Comparison of ENCODE assay signal across 25 cellular contexts in the genomic region with DNA sequence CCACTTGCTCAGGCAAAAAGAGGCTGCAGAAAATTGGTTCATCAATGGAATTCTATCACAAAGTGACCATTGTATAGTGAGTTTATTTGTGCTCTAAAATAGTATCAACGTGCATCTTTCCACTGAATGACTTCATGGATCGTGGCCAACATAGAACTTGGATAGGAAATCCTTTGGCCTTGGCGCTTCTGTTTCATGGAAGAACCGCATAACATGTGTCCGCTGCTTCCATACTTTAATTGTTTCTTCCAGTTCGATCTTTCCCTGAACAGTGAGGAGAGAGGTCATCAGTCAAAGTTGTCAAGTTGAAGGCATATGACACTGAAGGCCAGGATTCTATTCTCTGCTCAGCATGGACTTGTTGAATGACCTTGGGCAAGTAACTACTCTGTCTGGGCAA. TPM values are rescaled to one million over a fixed set of nuclear protein-coding genes. Genes with fewer than 3 reads are reported as not detected.
DNase-seq lines count a peak whose midpoint lies in the region; ATAC-seq, FAIRE-seq and TF ChIP-seq lines count a peak whose summit lies in the region.
"Had no signal": no experiment of that assay in that cellular context is flagged by ENCODE, and none has a peak within 500 bp of the region (broad histone marks: within the 10 kb centered on the region; RNA-seq: fewer than 3 reads in every experiment).

No MANE protein-coding gene starts in this region.

- WGBS in heart right ventricle, 2 donors, result 47 to 49% methylated on average over 6 of the region's 6 CpGs

- dilution Hi-C loops in endothelial cell of umbilical vein (cut with MboI; ENCODE audit: extremely low pct_ligation_motif_present, low sequenced_read_pairs), result no loop called here

- no peak for FAIRE-seq in endothelial cell of umbilical vein (lab: Jason Lieb, UNC)
- no peak for FAIRE-seq in RCC 7860 (lab: Jason Lieb, UNC)
- FAIRE-seq: GM18507, HepG2 had no signal

- H3K9me1 ChIP-seq in endothelial cell of umbilical vein (replicated peaks; ENCODE audit: control insufficient read depth, extremely low read depth, insufficient read depth, low read length), result no peaks in the 10 kb centered on the region

- H3K4me3 ChIP-seq in heart right ventricle (no peak overlapping the region), endothelial cell of umbilical vein (replicated peaks in 1 of 3; ENCODE audit: insufficient read depth in 1 of 3, low read depth in 1 of 3, low read length in 3 of 3) (no peak overlapping the region), skeletal muscle tissue (ENCODE audit: low read length in 3 of 3) (no peak overlapping the region), dorsolateral prefrontal cortex (no peak overlapping the region)
- H3K4me3 ChIP-seq: BLaER1 treated with 17β-estradiol and CSF1 and Interleukin-3, amounts not matched to agents 10 nM and 100 nM; GM23248; PC-9 had no signal

- H3K9ac ChIP-seq in endothelial cell of umbilical vein (replicated peaks; ENCODE audit: extremely low read depth, insufficient read depth, low read length) (no peak overlapping the region), skeletal muscle tissue (ENCODE audit: low read depth in 1 of 3, low read length in 3 of 3) (no peak overlapping the region)
- H3K9ac ChIP-seq: BLaER1 treated with 17β-estradiol and CSF1 and Interleukin-3, amounts not matched to agents 10 nM and 100 nM; GM23248 had no signal

- no peak overlapping the region for H3K4me2 ChIP-seq in endothelial cell of umbilical vein (ENCODE audit: insufficient read depth, low read length)
- H3K4me2 ChIP-seq: BLaER1 treated with 17β-estradiol and CSF1 and Interleukin-3, amounts not matched to agents 10 nM and 100 nM; PC-9 had no signal

- TF ChIP-seq POLR2A in endothelial cell of umbilical vein (IDR thresholded peaks at IDR 0.05; ENCODE audit: low read depth, low read length), result no peak

- H3K4me1 ChIP-seq in heart right ventricle (peaks cover 3 to 74% (median 44%) of the 10 kb centered on the region in 9 donors), endothelial cell of umbilical vein (ENCODE audit: control insufficient read depth, extremely low read depth, insufficient read depth, low read length) (peaks cover 2% of the 10 kb centered on the region), skeletal muscle tissue (ENCODE audit: control insufficient read depth in 3 of 3, insufficient read depth in 3 of 3, low read length in 3 of 3) (peaks cover 18 to 45% (median 21%) of the 10 kb centered on the region in 3 donors)

- H3K27ac ChIP-seq in heart right ventricle (peak overlapping the region in 6 of 10 donors; percentile 14 to 46 (median 22)), endothelial cell of umbilical vein (ENCODE audit: insufficient read depth, low read depth, low read length) (no peak overlapping the region), skeletal muscle tissue (ENCODE audit: low read depth, low read length) (peak overlapping the region; percentile 8), dorsolateral prefrontal cortex (peak overlapping the region in 5 of 59 donors; percentile 25 to 56 (median 43))
- H3K27ac ChIP-seq: 22Rv1; BLaER1 treated with 17β-estradiol and CSF1 and Interleukin-3, amounts not matched to agents 10 nM and 100 nM; GM23248; HL-60; PC-9; RWPE1 had no signal

- H3K79me2 ChIP-seq in endothelial cell of umbilical vein (ENCODE audit: control insufficient read depth, insufficient read depth, low read length), result peaks cover 20% of the 10 kb centered on the region

- H4K20me1 ChIP-seq in endothelial cell of umbilical vein (replicated peaks; ENCODE audit: control insufficient read depth, extremely low read depth, insufficient read depth, low read length), result no peaks in the 10 kb centered on the region

- H3K27me3 ChIP-seq in heart right ventricle (no peaks in the 10 kb centered on the region), endothelial cell of umbilical vein (ENCODE audit: control insufficient read depth in 2 of 2, insufficient read depth in 2 of 2, low read length in 2 of 2) (no peaks in the 10 kb centered on the region), skeletal muscle tissue (ENCODE audit: control insufficient read depth in 3 of 3, insufficient read depth in 3 of 3, low read length in 3 of 3) (no peaks in the 10 kb centered on the region), dorsolateral prefrontal cortex (no peaks in the 10 kb centered on the region)
- H3K27me3 ChIP-seq: BLaER1 treated with 17β-estradiol and CSF1 and Interleukin-3, amounts not matched to agents 10 nM and 100 nM had no signal

- POLR2A ChIA-PET in endothelial cell of umbilical vein (lab: Charles Lee), result no interaction called here

- H3K9me3 ChIP-seq in heart right ventricle (peaks cover 0 to 4% (median 0%) of the 10 kb centered on the region in 11 donors), endothelial cell of umbilical vein (replicated peaks; ENCODE audit: control insufficient read depth, insufficient read depth, low read length) (no peaks in the 10 kb centered on the region), skeletal muscle tissue (ENCODE audit: control insufficient read depth in 3 of 3, low read length in 3 of 3) (no peaks in the 10 kb centered on the region)

- TF ChIP-seq CTCF in heart right ventricle (IDR thresholded peaks at IDR 0.05), result no peak
- TF ChIP-seq CTCF in endothelial cell of umbilical vein (IDR thresholded peaks at IDR 0.05; ENCODE audit: extremely low read depth in 1 of 2, insufficient read depth in 1 of 2, low read depth in 1 of 2, low read length in 2 of 2), result no peak
- no peak for TF ChIP-seq CTCF in dorsolateral prefrontal cortex (IDR thresholded peaks at IDR 0.05 in 54 of 56, conservative IDR thresholded peaks at IDR 0.05 in 2 of 56; ENCODE audit: low read depth in 1 of 56, partially characterized antibody in 56 of 56)

- peaks cover 0 to 67% (median 23%) of the 10 kb centered on the region in 9 donors for H3K36me3 ChIP-seq in heart right ventricle
- H3K36me3 ChIP-seq in endothelial cell of umbilical vein (ENCODE audit: control insufficient read depth in 2 of 2, extremely low read depth in 1 of 2, insufficient read depth in 2 of 2, low read length in 2 of 2), result peaks cover 14 to 18% of the 10 kb centered on the region in 2 experiments
- peaks cover 39 to 50% (median 44%) of the 10 kb centered on the region in 3 donors for H3K36me3 ChIP-seq in skeletal muscle tissue (ENCODE audit: control insufficient read depth in 3 of 3, insufficient read depth in 3 of 3, low read length in 3 of 3)

- DNase-seq in DMS 273 (lab: John Stamatoyannopoulos, UW; ENCODE audit: unreplicated experiment), result peak; percentile 21
- no peak for DNase-seq in DMS 273 treated with DMSO at 0.1 percent for 48 hours (lab: John Stamatoyannopoulos, UW)
- no peak for DNase-seq in heart right ventricle
- no peak for DNase-seq in Right ventricle myocardium superior
- DNase-seq in endothelial cell of umbilical vein (ENCODE audit: low read depth, low spot score), result peak; percentile 62
- no peak for DNase-seq in dorsolateral prefrontal cortex
- no peak for DNase-seq in RCC 7860 (ENCODE audit: low spot score)
- DNase-seq: GDM1, GM23248, H9, KBM-7, NCI-H1092, NCI-H1436 treated with DMSO at 0.1 percent for 48 hours, NCI-H1930, NCI-H2227 treated with DMSO at 0.1 percent for 48 hours, NCI-H510A, NCI-H748 treated with DMSO at 0.1 percent for 48 hours, PC-9 had no signal

- intact Hi-C loops in heart right ventricle (cut with DNase I) (no loop called here), Right ventricle myocardium superior (cut with DNase I) (no loop called here), endothelial cell of umbilical vein (cut with micrococcal nuclease) (no loop called here), dorsolateral prefrontal cortex (cut with DNase I) (no loop called here)

- no peak overlapping the region for H2AFZ ChIP-seq in endothelial cell of umbilical vein (ENCODE audit: low read depth, low read length)
- H2AFZ ChIP-seq: GM23248, PC-9 had no signal

- CTCF ChIA-PET in endothelial cell of umbilical vein (lab: Charles Lee), result no interaction called here

- ATAC-seq in heart right ventricle (no peak), Right ventricle myocardium superior (ENCODE audit: poor library complexity) (no peak)
- ATAC-seq: HepG2 had no signal

- BruUV-seq in endothelial cell of umbilical vein (replicated peaks; lab: Mats Ljungman, UMichigan), result no TSS peak

RNA-seq across cellular contexts. Expression of gene NDUFA6, which starts 4.5 kb away (rescaled TPM):
- total RNA-seq in heart right ventricle (100 to 1,000 TPM; 179 to 344 (median 265) TPM), Right ventricle myocardium superior (298 TPM), endothelial cell of umbilical vein (84.9 and 95.7 TPM in 2 replicates), skeletal muscle tissue (67.8 TPM), dorsolateral prefrontal cortex (10 to 100 TPM; 33.6 to 81.3 (median 55.8) TPM)
- polyA plus RNA-seq in heart right ventricle (100 to 1,000 TPM; 369 to 479 TPM), endothelial cell of umbilical vein (44.4 and 66.1 TPM in 2 replicates)
- polyA plus RNA-seq in endothelial cell of umbilical vein (2011; cell fraction: cytosol; rRNA removed), result 87.8 and 105 TPM in 2 replicates
- polyA plus RNA-seq in endothelial cell of umbilical vein (2011; cell fraction: nucleus; rRNA removed), result 28.6 and 40.5 TPM in 2 replicates
- 80.3 and 138 TPM in 2 replicates for polyA plus RNA-seq in endothelial cell of umbilical vein (2012)
- polyA minus RNA-seq in endothelial cell of umbilical vein, result 17.4 and 26.4 TPM in 2 replicates
- 21.7 TPM for polyA minus RNA-seq in endothelial cell of umbilical vein (2011; cell fraction: cytosol; rRNA and poly(A)+ RNA removed)
- polyA minus RNA-seq in endothelial cell of umbilical vein (2011; cell fraction: nucleus; rRNA and poly(A)+ RNA removed), result 9.0 and 15.1 TPM in 2 replicates

RNA-seq across cellular contexts. Expression of gene SMDT1, which starts 6.6 kb away (rescaled TPM):
- 100 to 1,000 TPM; 111 to 193 (median 128) TPM for total RNA-seq in heart right ventricle
- 100 to 1,000 TPM; 151 to 197 TPM for polyA plus RNA-seq in heart right ventricle
- 179 TPM for total RNA-seq in Right ventricle myocardium superior
- 61.2 and 64.8 TPM in 2 replicates for total RNA-seq in endothelial cell of umbilical vein
- 57.9 and 74.2 TPM in 2 replicates for polyA plus RNA-seq in endothelial cell of umbilical vein
- polyA plus RNA-seq in endothelial cell of umbilical vein (2011; cell fraction: cytosol; rRNA removed), result 63.3 and 67.0 TPM in 2 replicates
- 15.9 and 25.6 TPM in 2 replicates for polyA plus RNA-seq in endothelial cell of umbilical vein (2011; cell fraction: nucleus; rRNA removed)
- 45.3 and 54.5 TPM in 2 replicates for polyA plus RNA-seq in endothelial cell of umbilical vein (2012)
- 8.8 and 13.9 TPM in 2 replicates for polyA minus RNA-seq in endothelial cell of umbilical vein
- polyA minus RNA-seq in endothelial cell of umbilical vein (2011; cell fraction: cytosol; rRNA and poly(A)+ RNA removed), result 9.1 TPM
- polyA minus RNA-seq in endothelial cell of umbilical vein (2011; cell fraction: nucleus; rRNA and poly(A)+ RNA removed), result 10.1 and 11.7 TPM in 2 replicates
- 15.1 TPM for total RNA-seq in skeletal muscle tissue
- 100 to 1,000 TPM in 17 of 120 experiments, 10 to 100 TPM in 103; 58.2 to 115 (median 88.2) TPM for total RNA-seq in dorsolateral prefrontal cortex

RNA-seq across cellular contexts. Expression of gene PHETA2, which starts 12.0 kb away (rescaled TPM):
- total RNA-seq in heart right ventricle (1 to 10 TPM; 2.3 to 6.3 (median 2.9) TPM), Right ventricle myocardium superior (4.2 TPM), endothelial cell of umbilical vein (23.4 and 25.4 TPM in 2 replicates), skeletal muscle tissue (19.8 TPM), dorsolateral prefrontal cortex (1 to 10 TPM in 105 of 120 experiments, under 1 TPM in 15; 0.35 to 3.9 (median 1.5) TPM)
- polyA plus RNA-seq in heart right ventricle (1 to 10 TPM; 5.1 to 7.0 TPM), endothelial cell of umbilical vein (29.2 and 29.9 TPM in 2 replicates)
- polyA plus RNA-seq in endothelial cell of umbilical vein (2011; cell fraction: cytosol; rRNA removed), result 25.7 and 31.5 TPM in 2 replicates
- 32.8 and 40.5 TPM in 2 replicates for polyA plus RNA-seq in endothelial cell of umbilical vein (2011; cell fraction: nucleus; rRNA removed)
- 14.7 and 25.4 TPM in 2 replicates for polyA plus RNA-seq in endothelial cell of umbilical vein (2012)
- polyA minus RNA-seq in endothelial cell of umbilical vein, result 15.0 and 15.6 TPM in 2 replicates
- polyA minus RNA-seq in endothelial cell of umbilical vein (2011; cell fraction: cytosol; rRNA and poly(A)+ RNA removed), result 3.5 TPM
- 10.6 and 11.9 TPM in 2 replicates for polyA minus RNA-seq in endothelial cell of umbilical vein (2011; cell fraction: nucleus; rRNA and poly(A)+ RNA removed)
- polyA plus RNA-seq: HepG2 had no signal

RNA-seq across cellular contexts. Expression of gene NAGA, which starts 15.4 kb away (rescaled TPM):
- total RNA-seq in heart right ventricle (10 to 100 TPM in 7 of 10 donors, 1 to 10 TPM in 3; 7.3 to 34.8 (median 12.3) TPM), Right ventricle myocardium superior (11.8 TPM), endothelial cell of umbilical vein (29.0 and 33.1 TPM in 2 replicates), skeletal muscle tissue (26.1 TPM), dorsolateral prefrontal cortex (10 to 100 TPM in 67 of 120 experiments, 1 to 10 TPM in 53; 5.3 to 20.8 (median 10.3) TPM)
- polyA plus RNA-seq in heart right ventricle (10 to 100 TPM in 1 of 2 donors, 1 to 10 TPM in 1; 6.6 to 13.0 TPM), endothelial cell of umbilical vein (62.7 and 63.4 TPM in 2 replicates)
- polyA plus RNA-seq in endothelial cell of umbilical vein (2011; cell fraction: cytosol; rRNA removed), result 47.6 and 50.0 TPM in 2 replicates
- 27.1 and 28.4 TPM in 2 replicates for polyA plus RNA-seq in endothelial cell of umbilical vein (2011; cell fraction: nucleus; rRNA removed)
- 33.6 and 40.0 TPM in 2 replicates for polyA plus RNA-seq in endothelial cell of umbilical vein (2012)
- polyA minus RNA-seq in endothelial cell of umbilical vein, result 58.6 and 59.1 TPM in 2 replicates
- 18.6 TPM for polyA minus RNA-seq in endothelial cell of umbilical vein (2011; cell fraction: cytosol; rRNA and poly(A)+ RNA removed)
- 12.5 and 12.9 TPM in 2 replicates for polyA minus RNA-seq in endothelial cell of umbilical vein (2011; cell fraction: nucleus; rRNA and poly(A)+ RNA removed)

RNA-seq across cellular contexts. Expression of gene CYP2D6, which starts 44.6 kb away (rescaled TPM):
- total RNA-seq in heart right ventricle (under 1 TPM in 2 of 10 donors, not detected in 8; 0.12 to 0.17 TPM), Right ventricle myocardium superior (not detected), endothelial cell of umbilical vein (0.91 and 0.97 TPM in 2 replicates), skeletal muscle tissue (not detected), dorsolateral prefrontal cortex (1 to 10 TPM in 119 of 120 experiments, under 1 TPM in 1; 0.76 to 8.0 (median 2.7) TPM)
- polyA plus RNA-seq in heart right ventricle (under 1 TPM; 0.32 to 0.95 TPM), endothelial cell of umbilical vein (0.25 TPM in 2 replicates)
- polyA plus RNA-seq in endothelial cell of umbilical vein (2011; cell fraction: cytosol; rRNA removed), result 0.06 TPM in 1 of 2 replicates, not detected in the other
- polyA plus RNA-seq in endothelial cell of umbilical vein (2011; cell fraction: nucleus; rRNA removed), result 3.4 and 4.2 TPM in 2 replicates
- polyA plus RNA-seq in endothelial cell of umbilical vein (2012), result 0.34 and 0.40 TPM in 2 replicates
- polyA minus RNA-seq in endothelial cell of umbilical vein, result 0.13 and 0.68 TPM in 2 replicates
- not detected for polyA minus RNA-seq in endothelial cell of umbilical vein (2011; cell fraction: cytosol; rRNA and poly(A)+ RNA removed)
- 0.67 and 0.87 TPM in 2 replicates for polyA minus RNA-seq in endothelial cell of umbilical vein (2011; cell fraction: nucleus; rRNA and poly(A)+ RNA removed)
- total RNA-seq: GM23248 had no signal

Comparison
In these comparisons a context has a peak if more than half of its experiments do, and no peak if none do; other contexts are left out.
1. DNase-seq: peak in DMS 273 (single experiment) and endothelial cell of umbilical vein (single experiment); none in DMS 273 treated with DMSO at 0.1 percent for 48 hours (single experiment), heart right ventricle (0 of 2), Right ventricle myocardium superior (single experiment), dorsolateral prefrontal cortex (0 of 10) and RCC 7860 (single experiment).